1 cellular context compared by ENCODE assay signal in genomic region chr11:67504950-67505561, GRCh38.
TF ChIP-seq lines count a peak whose summit lies in the region.

Gene PITPNM1, minus strand, starts transcription at chr11:67505363. Its CDS starts 1,183 bp downstream, at chr11:67504180.

TF ChIP-seq in K562, 482 proteins besides CTCF, POLR2A, EP300 and RAD21 (continued from another document and continues in another):
- TF ChIP-seq ARID4B (CRISPR knock-in tag; IDR thresholded peaks at IDR 0.05) (peak; percentile 4), DIDO1 (tag; IDR thresholded peaks at IDR 0.05; ENCODE audit: low read depth) (no peak), SRF (CRISPR knock-in tag; IDR thresholded peaks at IDR 0.05) (no peak; a peak in 1 of 4 replicates), CBX8 (IDR thresholded peaks at IDR 0.05; ENCODE audit: borderline replicate concordance, extremely low read depth, low read depth, low read length, poor library complexity, severe bottlenecking) (no peak), CBX3 (IDR thresholded peaks at IDR 0.05; ENCODE audit: borderline replicate concordance in 1 of 2, low read length in 2 of 2) (no peak), HNRNPK (IDR thresholded peaks at IDR 0.05; ENCODE audit: low read depth, low read length, poor library complexity, severe bottlenecking) (no peak), RBM14 (IDR thresholded peaks at IDR 0.05; ENCODE audit: borderline replicate concordance, insufficient read depth, low read depth, low read length) (no peak), CCNT2 (IDR thresholded peaks at IDR 0.05; ENCODE audit: borderline replicate concordance, extremely low read depth, insufficient read length, low read depth, low read length) (no peak), WHSC1 (IDR thresholded peaks at IDR 0.05; ENCODE audit: low read length) (no peak), ZNF592 (IDR thresholded peaks at IDR 0.05) (0 out of 2 replicates have a peak, but pooled peaks have one; percentile 28), ZBTB11 (CRISPR knock-in tag; IDR thresholded peaks at IDR 0.05) (peak in 1 of 3 experiments; percentile 72; a peak in 2 of 6 replicates), ZFP30 (CRISPR knock-in tag; IDR thresholded peaks at IDR 0.05; ENCODE audit: borderline replicate concordance) (no peak), ZBTB49 (CRISPR knock-in tag; IDR thresholded peaks at IDR 0.05; ENCODE audit: borderline replicate concordance) (no peak), NBN (IDR thresholded peaks at IDR 0.05; ENCODE audit: low read depth) (no peak), MAFK (IDR thresholded peaks at IDR 0.05; ENCODE audit: low read length) (no peak), ZZZ3 (IDR thresholded peaks at IDR 0.05) (no peak), OTX1 (CRISPR knock-in tag; IDR thresholded peaks at IDR 0.05) (no peak), TEAD4 (IDR thresholded peaks at IDR 0.05; ENCODE audit: low read length) (no peak), TEAD4 (CRISPR knock-in tag; IDR thresholded peaks at IDR 0.05; ENCODE audit: borderline replicate concordance) (no peak), NCOA6 (IDR thresholded peaks at IDR 0.05) (no peak), NCOA2 (IDR thresholded peaks at IDR 0.05; ENCODE audit: partially characterized antibody in 2 of 2) (no peak), ARID2 (IDR thresholded peaks at IDR 0.05) (no peak), PHF8 (IDR thresholded peaks at IDR 0.05; ENCODE audit: borderline replicate concordance, low read length) (peak; percentile 63; the same call in 1 of the 2 replicates), ZNF431 (CRISPR knock-in tag; IDR thresholded peaks at IDR 0.05) (no peak), ZBTB40 (IDR thresholded peaks at IDR 0.05) (no peak), ZBTB40 (CRISPR knock-in tag; IDR thresholded peaks at IDR 0.05) (no peak), RBM22 (IDR thresholded peaks at IDR 0.05; ENCODE audit: low read depth, low read length, poor library complexity, severe bottlenecking) (no peak), BHLHE40 (IDR thresholded peaks at IDR 0.05; ENCODE audit: low read length) (no peak), PREB (CRISPR knock-in tag; IDR thresholded peaks at IDR 0.05) (no peak), TCF3 (CRISPR knock-in tag; IDR thresholded peaks at IDR 0.05) (no peak)
